ENCODE assay signal across 28 cellular contexts in the genomic region with DNA sequence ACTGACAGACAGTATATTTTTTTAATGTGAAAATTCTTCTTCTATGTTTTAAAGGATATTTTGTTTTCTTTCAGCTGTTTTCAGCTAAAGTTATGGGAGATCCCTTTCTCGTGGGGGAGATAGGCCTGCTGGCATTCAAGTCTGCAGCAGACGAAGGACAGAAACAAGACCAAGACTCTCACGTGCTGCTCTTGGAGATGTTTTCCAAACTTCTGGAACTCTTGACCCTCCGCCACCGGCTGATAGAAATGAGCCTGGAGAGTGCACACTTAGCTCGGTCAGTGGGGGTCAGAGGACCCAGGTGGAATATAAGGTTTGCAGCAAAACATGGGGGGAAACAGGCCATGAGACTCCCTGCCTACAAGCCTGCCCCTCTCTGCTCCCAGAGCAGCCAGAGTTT.
"Had no signal": no experiment of that assay in that cellular context is flagged by ENCODE, and none has a peak within 500 bp of the region (broad histone marks: within the 10 kb centered on the region; RNA-seq: fewer than 3 reads in every experiment).

No MANE protein-coding gene starts in this region.

- ATAC-seq: activated CD8-positive, alpha-beta memory T cell treated with anti-CD3 and anti-CD28 coated beads, Interleukin-2, amount 10 ng/mL, durations not matched to agents 7 days and 5 days; activated naive CD4-positive, alpha-beta T cell treated with anti-CD3 and anti-CD28 coated beads, Interleukin-2, amount 50 U/mL, for 72 hours; activated naive CD8-positive, alpha-beta T cell treated with anti-CD3 and anti-CD28 coated beads, Interleukin-2, amount 50 U/mL, for 24 hours; Panc1 had no signal

- DNase-seq: activated B cell treated with CpG ODN at 0.5 μM for 24 hours; activated CD4-positive, alpha-beta T cell treated with anti-CD3 and anti-CD28 coated beads for 1 hour; activated CD4-positive, alpha-beta T cell treated with anti-CD3 and anti-CD28 coated beads, Interleukin-2, amount 10 ng/mL, durations not matched to agents 24 days and 14 days; activated CD4-positive, alpha-beta T cell treated with anti-CD3 and anti-CD28 coated beads, Interleukin-2, amount 50 U/mL, for 48 hours; activated CD8-positive, alpha-beta memory T cell treated with anti-CD3 and anti-CD28 coated beads, Interleukin-2, amount 10 ng/mL, durations not matched to agents 7 days and 5 days; activated effector memory CD4-positive, alpha-beta T cell treated with anti-CD3 and anti-CD28 coated beads, Interleukin-2, amount 50 U/mL, for 16 hours; activated naive CD4-positive, alpha-beta T cell treated with Interleukin-2 at 50 U/mL for 16 hours; activated naive CD8-positive, alpha-beta T cell treated with anti-CD3 and anti-CD28 coated beads, Interleukin-2, amount 50 U/mL, for 24 hours; activated T-cell treated with anti-CD3 and anti-CD28 coated beads, Interleukin-2, amount 50 U/mL, for 24 hours; amniotic stem cell; MG63; MV-4-11; NCI-H1092 treated with DMSO at 0.1 percent for 48 hours; NCI-H1417 treated with DMSO at 0.1 percent for 48 hours; NCI-H1694; NCI-H2029 treated with DMSO at 0.1 percent for 48 hours; NCI-H345; NCI-H510A; NCI-H526 treated with DMSO at 0.1 percent for 48 hours; NCI-H82; NK-92 treated with Interleukin-12 subunit alpha and Interleukin-12 subunit beta, amount 100 ng/mL, for 24 hours; OCI-M1; SHP77 treated with DMSO at 0.1 percent for 48 hours; T-helper 9 cell had no signal

- H3K4me3 ChIP-seq: MG63 had no signal

- H3K27ac ChIP-seq: RWPE1 had no signal

- H3K9me3 ChIP-seq: MG63 had no signal

- H3K36me3 ChIP-seq: MG63 had no signal

- H3K27me3 ChIP-seq: MG63 had no signal

- FAIRE-seq: astrocyte had no signal
